ENCODE assay signal across 22 cellular contexts in genomic region chr9:37514999-37515398, GRCh38. TPM values are rescaled to one million over a fixed set of nuclear protein-coding genes. Genes with fewer than 3 reads are reported as not detected.
DNase-seq lines count a peak whose midpoint lies in the region; ATAC-seq and FAIRE-seq lines count a peak whose summit lies in the region.
"Had no signal": no experiment of that assay in that cellular context is flagged by ENCODE, and none has a peak within 500 bp of the region (broad histone marks: within the 10 kb centered on the region; RNA-seq: fewer than 3 reads in every experiment).

No MANE protein-coding gene starts in this region.

- peaks cover 0 to 2% of the 10 kb centered on the region in 2 donors for H3K36me3 ChIP-seq in small intestine (ENCODE audit: control insufficient read depth in 2 of 2, insufficient read depth in 2 of 2, low read length in 2 of 2)

- CTCF ChIA-PET in activated CD4-positive, alpha-beta memory T cell treated with anti-CD3 and anti-CD28 coated beads for 36 hours (lab: Charles Lee): no interaction called here
- CTCF ChIA-PET in activated CD4-positive, alpha-beta memory T cell treated with anti-CD3 and anti-CD28 coated beads, Interleukin-2, amount 10 ng/mL, durations not matched to agents 7 days and 5 days (lab: Charles Lee): no interaction called here

- ATAC-seq in T-helper 17 cell (no peak), HG03135 (IDR thresholded peaks at IDR 0.05; ENCODE audit: unreplicated experiment) (no peak)
- no peak for ATAC-seq in effector memory CD8-positive, alpha-beta T cell (replicated peaks)
- ATAC-seq: K562, PC-3 had no signal

- no peaks in the 10 kb centered on the region for H3K4me1 ChIP-seq in small intestine (ENCODE audit: control insufficient read depth in 2 of 2, insufficient read depth in 1 of 2, low read depth in 1 of 2, low read length in 1 of 2)
- H3K4me1 ChIP-seq: BE2C had no signal

- intact Hi-C loops in activated CD4-positive, alpha-beta memory T cell treated with anti-CD3 and anti-CD28 coated beads for 36 hours (cut with micrococcal nuclease): no loop called here

- H3K27me3 ChIP-seq in small intestine (ENCODE audit: control insufficient read depth in 2 of 2, insufficient read depth in 2 of 2, low read length in 2 of 2): no peaks in the 10 kb centered on the region
- H3K27me3 ChIP-seq: BE2C had no signal

- H3K4me3 ChIP-seq in small intestine (ENCODE audit: low read depth in 1 of 2, low read length in 2 of 2): no peak overlapping the region
- H3K4me3 ChIP-seq: K562 had no signal

- H3K36me3 Mint-ChIP-seq in activated CD4-positive, alpha-beta memory T cell treated with anti-CD3 and anti-CD28 coated beads for 36 hours: peaks cover 6% of the 10 kb centered on the region
- peaks cover 6% of the 10 kb centered on the region for H3K36me3 Mint-ChIP-seq in activated CD4-positive, alpha-beta memory T cell treated with anti-CD3 and anti-CD28 coated beads, Interleukin-2, amount 10 ng/mL, durations not matched to agents 7 days and 5 days (ENCODE audit: low read depth)
- peaks cover 5% of the 10 kb centered on the region for H3K36me3 Mint-ChIP-seq in T-helper 17 cell (ENCODE audit: low read depth)
- peaks cover 25% of the 10 kb centered on the region for H3K36me3 Mint-ChIP-seq in effector memory CD8-positive, alpha-beta T cell (ENCODE audit: insufficient read depth)

- WGBS in small intestine, 3 donors: 18 to 69% (median 36%) methylated on average over 7 of the region's 7 CpGs

- H3K27me3 Mint-ChIP-seq in activated CD4-positive, alpha-beta memory T cell treated with anti-CD3 and anti-CD28 coated beads for 36 hours: no peaks in the 10 kb centered on the region
- no peaks in the 10 kb centered on the region for H3K27me3 Mint-ChIP-seq in activated CD4-positive, alpha-beta memory T cell treated with anti-CD3 and anti-CD28 coated beads, Interleukin-2, amount 10 ng/mL, durations not matched to agents 7 days and 5 days
- no peaks in the 10 kb centered on the region for H3K27me3 Mint-ChIP-seq in T-helper 17 cell
- no peaks in the 10 kb centered on the region for H3K27me3 Mint-ChIP-seq in effector memory CD8-positive, alpha-beta T cell
- H3K27me3 Mint-ChIP-seq: CD4-positive, alpha-beta T cell had no signal

- no peaks in the 10 kb centered on the region for H3K4me1 Mint-ChIP-seq in activated CD4-positive, alpha-beta memory T cell treated with anti-CD3 and anti-CD28 coated beads for 36 hours (ENCODE audit: low read depth)
- peaks cover 10% of the 10 kb centered on the region for H3K4me1 Mint-ChIP-seq in activated CD4-positive, alpha-beta memory T cell treated with anti-CD3 and anti-CD28 coated beads, Interleukin-2, amount 10 ng/mL, durations not matched to agents 7 days and 5 days
- H3K4me1 Mint-ChIP-seq in T-helper 17 cell: peaks cover 6% of the 10 kb centered on the region
- peaks cover 5 to 25% of the 10 kb centered on the region in 2 donors for H3K4me1 Mint-ChIP-seq in effector memory CD8-positive, alpha-beta T cell (ENCODE audit: low read depth in 2 of 2)

- no peak for DNase-seq in activated CD4-positive, alpha-beta memory T cell treated with anti-CD3 and anti-CD28 coated beads for 36 hours
- DNase-seq in activated CD4-positive, alpha-beta memory T cell treated with anti-CD3 and anti-CD28 coated beads, Interleukin-2, amount 10 ng/mL, durations not matched to agents 7 days and 5 days: no peak
- DNase-seq in T-helper 17 cell (no peak), small intestine (peak; percentile 69), NOMO-1 treated with dmso at 0.1 percent for 144 hours (lab: John Stamatoyannopoulos, UW; ENCODE audit: unreplicated experiment) (no peak), nucleus accumbens (lab: John Stamatoyannopoulos, UW) (no peak)
- no peak for DNase-seq in effector memory CD8-positive, alpha-beta T cell
- DNase-seq: BE2C; Calu3; CD4-positive, alpha-beta T cell; NCI-H1105 treated with DMSO at 0.1 percent for 48 hours; NCI-H1694; NCI-H2081 treated with DMSO at 0.1 percent for 48 hours; NCI-H446 treated with DMSO at 0.1 percent for 48 hours; NCI-H748 treated with DMSO at 0.1 percent for 48 hours; PC-3; SIG-M5 had no signal

- no peak overlapping the region for H3K27ac ChIP-seq in small intestine (ENCODE audit: low read depth in 1 of 2, low read length in 1 of 2)
- H3K27ac ChIP-seq: RWPE1 had no signal

- no peaks in the 10 kb centered on the region for H3K9me3 ChIP-seq in T-helper 17 cell (ENCODE audit: control insufficient read depth, low read length, poor library complexity, severe bottlenecking)
- no peaks in the 10 kb centered on the region for H3K9me3 ChIP-seq in small intestine (ENCODE audit: control insufficient read depth, low read depth)
- H3K9me3 ChIP-seq: BE2C had no signal

- POLR2A ChIA-PET in activated CD4-positive, alpha-beta memory T cell treated with anti-CD3 and anti-CD28 coated beads for 36 hours (lab: Charles Lee): no interaction called here
- POLR2A ChIA-PET in activated CD4-positive, alpha-beta memory T cell treated with anti-CD3 and anti-CD28 coated beads, Interleukin-2, amount 10 ng/mL, durations not matched to agents 7 days and 5 days (lab: Charles Lee): interaction anchor here (0.8 kb wide), 1 partner anchor 13 kb away, joined by 3 read pairs; no protein-coding TSS in a partner anchor

- peak overlapping the region; percentile 2 for H3K27ac Mint-ChIP-seq in activated CD4-positive, alpha-beta memory T cell treated with anti-CD3 and anti-CD28 coated beads for 36 hours
- no peak overlapping the region for H3K27ac Mint-ChIP-seq in activated CD4-positive, alpha-beta memory T cell treated with anti-CD3 and anti-CD28 coated beads, Interleukin-2, amount 10 ng/mL, durations not matched to agents 7 days and 5 days
- H3K27ac Mint-ChIP-seq in T-helper 17 cell: peak overlapping the region; percentile 88
- H3K27ac Mint-ChIP-seq in effector memory CD8-positive, alpha-beta T cell: peak overlapping the region; percentile 65 to 79
- H3K27ac Mint-ChIP-seq: CD4-positive, alpha-beta T cell had no signal

- FAIRE-seq in small intestine (lab: Jason Lieb, UNC): no peak
- FAIRE-seq: GM12892, GM18507, K562 had no signal

- H3K9me3 Mint-ChIP-seq in activated CD4-positive, alpha-beta memory T cell treated with anti-CD3 and anti-CD28 coated beads for 36 hours: no peaks in the 10 kb centered on the region
- no peaks in the 10 kb centered on the region for H3K9me3 Mint-ChIP-seq in activated CD4-positive, alpha-beta memory T cell treated with anti-CD3 and anti-CD28 coated beads, Interleukin-2, amount 10 ng/mL, durations not matched to agents 7 days and 5 days
- no peaks in the 10 kb centered on the region for H3K9me3 Mint-ChIP-seq in effector memory CD8-positive, alpha-beta T cell
- H3K9me3 Mint-ChIP-seq: CD4-positive, alpha-beta T cell had no signal

- H3K4me3 Mint-ChIP-seq in activated CD4-positive, alpha-beta memory T cell treated with anti-CD3 and anti-CD28 coated beads for 36 hours: no peak overlapping the region
- H3K4me3 Mint-ChIP-seq in activated CD4-positive, alpha-beta memory T cell treated with anti-CD3 and anti-CD28 coated beads, Interleukin-2, amount 10 ng/mL, durations not matched to agents 7 days and 5 days: no peak overlapping the region
- peak overlapping the region; percentile 73 for H3K4me3 Mint-ChIP-seq in T-helper 17 cell
- no peak overlapping the region for H3K4me3 Mint-ChIP-seq in effector memory CD8-positive, alpha-beta T cell
- H3K4me3 Mint-ChIP-seq: CD4-positive, alpha-beta T cell had no signal

RNA-seq across cellular contexts. Expression of gene POLR1E, which starts 29.3 kb away (rescaled TPM):
- total RNA-seq in activated CD4-positive, alpha-beta memory T cell treated with anti-CD3 and anti-CD28 coated beads for 36 hours: 10 to 100 TPM; 56.7 to 58.0 TPM
- total RNA-seq in activated CD4-positive, alpha-beta memory T cell treated with anti-CD3 and anti-CD28 coated beads, Interleukin-2, amount 10 ng/mL, durations not matched to agents 7 days and 5 days: 10 to 100 TPM; 27.6 to 29.2 TPM
- total RNA-seq in T-helper 17 cell: 10 to 100 TPM; 28.6 to 38.3 TPM
- 10 to 100 TPM in 1 of 3 donors, 1 to 10 TPM in 2; 2.2 to 20.3 (median 7.3) TPM for polyA plus RNA-seq in small intestine

RNA-seq across cellular contexts. Expression of gene ZBTB5, which starts 49.7 kb away (rescaled TPM):
- 1 to 10 TPM; 8.3 to 9.3 TPM for total RNA-seq in activated CD4-positive, alpha-beta memory T cell treated with anti-CD3 and anti-CD28 coated beads for 36 hours
- 10 to 100 TPM; 10.5 to 10.6 TPM for total RNA-seq in activated CD4-positive, alpha-beta memory T cell treated with anti-CD3 and anti-CD28 coated beads, Interleukin-2, amount 10 ng/mL, durations not matched to agents 7 days and 5 days
- 10 to 100 TPM; 13.9 to 16.5 TPM for total RNA-seq in T-helper 17 cell
- 1 to 10 TPM; 5.8 to 7.6 (median 6.2) TPM for polyA plus RNA-seq in small intestine
